1 cellular context compared by ENCODE assay signal in the genomic region with DNA sequence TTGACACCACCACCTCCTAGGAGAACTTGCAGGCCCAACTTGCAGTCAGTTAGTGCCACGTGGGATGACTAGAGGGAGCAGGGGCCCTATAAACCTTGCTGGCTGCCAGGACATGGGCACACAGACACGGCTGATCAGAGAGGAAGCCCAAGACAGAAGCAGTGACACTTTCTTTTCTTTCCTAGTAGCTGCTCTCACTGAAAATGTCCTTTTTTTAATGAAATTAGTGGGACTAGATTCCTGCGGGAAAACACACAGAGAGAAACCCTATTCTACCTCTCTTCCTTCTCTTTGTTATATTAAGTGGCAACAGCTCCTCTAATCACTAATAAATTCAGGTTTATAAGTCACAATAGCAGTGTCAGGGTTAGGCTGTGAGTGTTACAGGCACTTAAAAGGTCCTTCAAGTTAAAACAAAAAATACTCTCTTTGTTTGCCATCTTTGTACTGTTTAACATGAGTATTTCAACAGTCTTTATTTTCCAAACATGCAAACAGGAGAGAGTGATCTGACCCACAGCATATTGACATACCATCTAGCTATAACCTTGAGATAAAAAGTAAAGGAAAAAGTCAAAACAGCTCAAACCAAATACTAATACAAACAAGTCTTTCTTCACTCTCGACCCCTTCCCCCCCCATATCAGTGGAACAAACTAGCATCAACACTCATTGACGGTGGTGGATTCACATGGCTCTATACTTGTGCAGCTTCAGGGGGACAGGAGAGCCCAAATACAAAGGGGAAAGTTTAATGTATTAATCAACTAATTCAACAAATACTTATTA.
TF ChIP-seq lines count a peak whose summit lies in the region.

No MANE protein-coding gene starts in this region.

TF ChIP-seq in HepG2, 621 proteins besides CTCF, POLR2A, EP300 and RAD21 (continued from another document and continues in another):
- 0 out of 2 replicates have a peak, but pooled peaks have one; percentile 78 for TF ChIP-seq ATF5 (CRISPR knock-in tag; IDR thresholded peaks at IDR 0.05; ENCODE audit: low read depth)
- TF ChIP-seq CEBPB (IDR thresholded peaks at IDR 0.05; ENCODE audit: borderline replicate concordance, low read depth, low read length), result peak; percentile 62; the same call in 1 of the 2 replicates
- peak; percentile 91 for TF ChIP-seq HDAC2 (CRISPR knock-in tag; IDR thresholded peaks at IDR 0.05)
- TF ChIP-seq GFI1 (CRISPR knock-in tag; IDR thresholded peaks at IDR 0.05; ENCODE audit: borderline replicate concordance), result peak; percentile 87; the same call in 1 of the 2 replicates
- no peak for TF ChIP-seq ZNF713 (CRISPR knock-in tag; IDR thresholded peaks at IDR 0.05)
- peak; percentile 71; the same call in 1 of the 2 replicates for TF ChIP-seq ZNF12 (CRISPR knock-in tag; IDR thresholded peaks at IDR 0.05)
- TF ChIP-seq POGZ (CRISPR knock-in tag; IDR thresholded peaks at IDR 0.05), result peak; percentile 79
- no peak for TF ChIP-seq TCF12 (IDR thresholded peaks at IDR 0.05)
- TF ChIP-seq TCF12 (CRISPR knock-in tag; IDR thresholded peaks at IDR 0.05), result peak; percentile 96
- peak; percentile 85 for TF ChIP-seq HNF4A (CRISPR knock-in tag; IDR thresholded peaks at IDR 0.05)
- no peak for TF ChIP-seq ZNF225 (CRISPR knock-in tag; IDR thresholded peaks at IDR 0.05)
- TF ChIP-seq ZBTB38 (CRISPR knock-in tag; IDR thresholded peaks at IDR 0.05), result 0 out of 2 replicates have a peak, but pooled peaks have one; percentile 51
- TF ChIP-seq, protein P1, sequence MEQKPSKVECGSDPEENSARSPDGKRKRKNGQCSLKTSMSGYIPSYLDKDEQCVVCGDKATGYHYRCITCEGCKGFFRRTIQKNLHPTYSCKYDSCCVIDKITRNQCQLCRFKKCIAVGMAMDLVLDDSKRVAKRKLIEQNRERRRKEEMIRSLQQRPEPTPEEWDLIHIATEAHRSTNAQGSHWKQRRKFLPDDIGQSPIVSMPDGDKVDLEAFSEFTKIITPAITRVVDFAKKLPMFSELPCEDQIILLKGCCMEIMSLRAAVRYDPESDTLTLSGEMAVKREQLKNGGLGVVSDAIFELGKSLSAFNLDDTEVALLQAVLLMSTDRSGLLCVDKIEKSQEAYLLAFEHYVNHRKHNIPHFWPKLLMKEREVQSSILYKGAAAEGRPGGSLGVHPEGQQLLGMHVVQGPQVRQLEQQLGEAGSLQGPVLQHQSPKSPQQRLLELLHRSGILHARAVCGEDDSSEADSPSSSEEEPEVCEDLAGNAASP (CRISPR knock-in tag; IDR thresholded peaks at IDR 0.05; ENCODE audit: borderline replicate concordance), result peak; percentile 96
- 0 out of 2 replicates have a peak, but pooled peaks have one; percentile 45 for TF ChIP-seq AFF4 (CRISPR knock-in tag; IDR thresholded peaks at IDR 0.05)
- peak; percentile 40; the same call in 1 of the 2 replicates for TF ChIP-seq ZNF784 (CRISPR knock-in tag; IDR thresholded peaks at IDR 0.05; ENCODE audit: borderline replicate concordance)
- TF ChIP-seq MEF2D (CRISPR knock-in tag; IDR thresholded peaks at IDR 0.05), result peak; percentile 89
- peak; percentile 77; the same call in 1 of the 2 replicates for TF ChIP-seq ZBTB4 (CRISPR knock-in tag; IDR thresholded peaks at IDR 0.05; ENCODE audit: borderline replicate concordance)
- TF ChIP-seq, protein P2, sequence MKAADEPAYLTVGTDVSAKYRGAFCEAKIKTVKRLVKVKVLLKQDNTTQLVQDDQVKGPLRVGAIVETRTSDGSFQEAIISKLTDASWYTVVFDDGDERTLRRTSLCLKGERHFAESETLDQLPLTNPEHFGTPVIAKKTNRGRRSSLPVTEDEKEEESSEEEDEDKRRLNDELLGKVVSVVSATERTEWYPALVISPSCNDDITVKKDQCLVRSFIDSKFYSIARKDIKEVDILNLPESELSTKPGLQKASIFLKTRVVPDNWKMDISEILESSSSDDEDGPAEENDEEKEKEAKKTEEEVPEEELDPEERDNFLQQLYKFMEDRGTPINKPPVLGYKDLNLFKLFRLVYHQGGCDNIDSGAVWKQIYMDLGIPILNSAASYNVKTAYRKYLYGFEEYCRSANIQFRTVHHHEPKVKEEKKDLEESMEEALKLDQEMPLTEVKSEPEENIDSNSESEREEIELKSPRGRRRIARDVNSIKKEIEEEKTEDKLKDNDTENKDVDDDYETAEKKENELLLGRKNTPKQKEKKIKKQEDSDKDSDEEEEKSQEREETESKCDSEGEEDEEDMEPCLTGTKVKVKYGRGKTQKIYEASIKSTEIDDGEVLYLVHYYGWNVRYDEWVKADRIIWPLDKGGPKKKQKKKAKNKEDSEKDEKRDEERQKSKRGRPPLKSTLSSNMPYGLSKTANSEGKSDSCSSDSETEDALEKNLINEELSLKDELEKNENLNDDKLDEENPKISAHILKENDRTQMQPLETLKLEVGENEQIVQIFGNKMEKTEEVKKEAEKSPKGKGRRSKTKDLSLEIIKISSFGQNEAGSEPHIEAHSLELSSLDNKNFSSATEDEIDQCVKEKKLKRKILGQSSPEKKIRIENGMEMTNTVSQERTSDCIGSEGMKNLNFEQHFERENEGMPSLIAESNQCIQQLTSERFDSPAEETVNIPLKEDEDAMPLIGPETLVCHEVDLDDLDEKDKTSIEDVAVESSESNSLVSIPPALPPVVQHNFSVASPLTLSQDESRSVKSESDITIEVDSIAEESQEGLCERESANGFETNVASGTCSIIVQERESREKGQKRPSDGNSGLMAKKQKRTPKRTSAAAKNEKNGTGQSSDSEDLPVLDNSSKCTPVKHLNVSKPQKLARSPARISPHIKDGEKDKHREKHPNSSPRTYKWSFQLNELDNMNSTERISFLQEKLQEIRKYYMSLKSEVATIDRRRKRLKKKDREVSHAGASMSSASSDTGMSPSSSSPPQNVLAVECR (CRISPR knock-in tag; IDR thresholded peaks at IDR 0.05; ENCODE audit: borderline replicate concordance), result peak; percentile 51; the same call in 1 of the 2 replicates
- TF ChIP-seq ZNF563 (CRISPR knock-in tag; IDR thresholded peaks at IDR 0.05), result no peak
- peak; percentile 56; the same call in 1 of the 2 replicates for TF ChIP-seq ZBTB42 (CRISPR knock-in tag; IDR thresholded peaks at IDR 0.05)
- peak; percentile 77; the same call in 1 of the 2 replicates for TF ChIP-seq ZBTB20 (CRISPR knock-in tag; IDR thresholded peaks at IDR 0.05; ENCODE audit: borderline replicate concordance, low read depth)
- TF ChIP-seq ZNF691 (CRISPR knock-in tag; IDR thresholded peaks at IDR 0.05; ENCODE audit: borderline replicate concordance, low read depth), result no peak
- TF ChIP-seq ARNT2 (CRISPR knock-in tag; IDR thresholded peaks at IDR 0.05; ENCODE audit: low read depth), result no peak
- 0 out of 2 replicates have a peak, but pooled peaks have one; percentile 55 for TF ChIP-seq HNRNPL (IDR thresholded peaks at IDR 0.05; ENCODE audit: low read depth, low read length)
- no peak for TF ChIP-seq SP1 (IDR thresholded peaks at IDR 0.05)
- TF ChIP-seq SP1 (CRISPR knock-in tag; IDR thresholded peaks at IDR 0.05), result 0 out of 2 replicates have a peak, but pooled peaks have one; percentile 3
- TF ChIP-seq, protein P3, sequence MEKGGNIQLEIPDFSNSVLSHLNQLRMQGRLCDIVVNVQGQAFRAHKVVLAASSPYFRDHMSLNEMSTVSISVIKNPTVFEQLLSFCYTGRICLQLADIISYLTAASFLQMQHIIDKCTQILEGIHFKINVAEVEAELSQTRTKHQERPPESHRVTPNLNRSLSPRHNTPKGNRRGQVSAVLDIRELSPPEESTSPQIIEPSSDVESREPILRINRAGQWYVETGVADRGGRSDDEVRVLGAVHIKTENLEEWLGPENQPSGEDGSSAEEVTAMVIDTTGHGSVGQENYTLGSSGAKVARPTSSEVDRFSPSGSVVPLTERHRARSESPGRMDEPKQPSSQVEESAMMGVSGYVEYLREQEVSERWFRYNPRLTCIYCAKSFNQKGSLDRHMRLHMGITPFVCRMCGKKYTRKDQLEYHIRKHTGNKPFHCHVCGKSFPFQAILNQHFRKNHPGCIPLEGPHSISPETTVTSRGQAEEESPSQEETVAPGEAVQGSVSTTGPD (CRISPR knock-in tag; IDR thresholded peaks at IDR 0.05), result no peak
- peak; percentile 34; the same call in 1 of the 2 replicates for TF ChIP-seq STAG1 (CRISPR knock-in tag; IDR thresholded peaks at IDR 0.05)
- TF ChIP-seq KLF6 (CRISPR knock-in tag; IDR thresholded peaks at IDR 0.05), result peak; percentile 77; the same call in 1 of the 2 replicates
- peak; percentile 84; the same call in 1 of the 2 replicates for TF ChIP-seq HOMEZ (CRISPR knock-in tag; IDR thresholded peaks at IDR 0.05; ENCODE audit: low read depth)
- TF ChIP-seq, protein P4, sequence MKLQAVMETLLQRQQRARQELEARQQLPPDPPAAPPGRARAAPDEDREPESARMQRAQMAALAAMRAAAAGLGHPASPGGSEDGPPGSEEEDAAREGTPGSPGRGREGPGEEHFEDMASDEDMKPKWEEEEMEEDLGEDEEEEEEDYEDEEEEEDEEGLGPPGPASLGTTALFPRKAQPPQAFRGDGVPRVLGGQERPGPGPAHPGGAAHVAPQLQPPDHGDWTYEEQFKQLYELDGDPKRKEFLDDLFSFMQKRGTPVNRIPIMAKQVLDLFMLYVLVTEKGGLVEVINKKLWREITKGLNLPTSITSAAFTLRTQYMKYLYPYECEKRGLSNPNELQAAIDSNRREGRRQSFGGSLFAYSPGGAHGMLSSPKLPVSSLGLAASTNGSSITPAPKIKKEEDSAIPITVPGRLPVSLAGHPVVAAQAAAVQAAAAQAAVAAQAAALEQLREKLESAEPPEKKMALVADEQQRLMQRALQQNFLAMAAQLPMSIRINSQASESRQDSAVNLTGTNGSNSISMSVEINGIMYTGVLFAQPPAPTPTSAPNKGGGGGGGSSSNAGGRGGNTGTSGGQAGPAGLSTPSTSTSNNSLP (IDR thresholded peaks at IDR 0.05; ENCODE audit: low read depth, low read length), result peak; percentile 99
